In the genomic region with DNA sequence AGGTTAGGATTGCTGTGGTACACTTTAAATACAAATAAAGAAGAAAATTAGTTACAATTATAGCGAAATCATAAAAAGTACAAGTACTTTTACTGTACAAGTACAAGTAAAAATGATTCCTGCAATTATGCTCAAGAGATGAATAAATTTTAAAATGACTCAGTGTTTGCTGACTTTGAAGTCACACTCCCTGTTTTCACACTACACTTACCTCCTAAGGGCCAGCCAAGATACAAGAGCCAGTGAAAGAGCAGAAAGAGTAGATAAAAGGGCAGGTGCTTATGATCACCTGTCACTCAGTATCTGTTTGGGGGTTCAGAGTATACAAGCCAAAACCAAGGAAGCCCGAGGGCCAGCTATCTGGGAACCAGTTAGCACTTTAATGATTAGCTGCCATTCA, we compare ENCODE assay signal across 25 cellular contexts. TPM values are rescaled to one million over a fixed set of nuclear protein-coding genes. Genes with fewer than 3 reads are reported as not detected.
"Had no signal": no experiment of that assay in that cellular context is flagged by ENCODE, and none has a peak within 500 bp of the region (broad histone marks: within the 10 kb centered on the region; RNA-seq: fewer than 3 reads in every experiment).

No MANE protein-coding gene starts in this region.

- H3K9me3 Mint-ChIP-seq: activated T-helper 1 cell treated with anti-CD3 and anti-CD28 coated beads, Interleukin-12 subunit alpha, Interleukin-12 subunit beta, Interleukin-2, Interleukin-4 antibody, amounts not matched to agents 30 ng/mL and 10 ng/mL and 1 ng/mL, durations not matched to agents 14 hours and 24 hours and 36 hours; dendritic cell treated with granulocyte-macrophage colony-stimulating factor and Interleukin-4, amounts not matched to agents 40 ng/mL and 50 ng/mL, for 4 days; nephron had no signal

- H3K4me1 ChIP-seq: adrenal gland, breast epithelium, lower lobe of right lung, testis had no signal

- H3K4me3 Mint-ChIP-seq: activated T-helper 1 cell treated with anti-CD3 and anti-CD28 coated beads, Interleukin-12 subunit alpha, Interleukin-12 subunit beta, Interleukin-2, Interleukin-4 antibody, amounts not matched to agents 30 ng/mL and 10 ng/mL and 1 ng/mL, durations not matched to agents 14 hours and 24 hours and 36 hours; dendritic cell treated with granulocyte-macrophage colony-stimulating factor and Interleukin-4, amounts not matched to agents 40 ng/mL and 50 ng/mL, for 4 days; mesothelial cell of epicardium; nephron; stimulated activated naive CD8-positive, alpha-beta T cell treated with anti-CD3 and anti-CD28 coated beads, Interleukin-15, amount 100 ng/mL, for 72 hours; type B pancreatic cell had no signal

- H3K9me3 ChIP-seq: adrenal gland, breast epithelium, lower lobe of right lung, testis had no signal

- H3K4me3 ChIP-seq: adrenal gland, breast epithelium, hepatocyte, lower lobe of right lung, smooth muscle cell, testis had no signal

- H3K36me3 ChIP-seq: adrenal gland, breast epithelium, lower lobe of right lung, WERI-Rb-1 had no signal

- H3K36me3 Mint-ChIP-seq: activated naive CD4-positive, alpha-beta T cell treated with anti-CD3 and anti-CD28 coated beads, Interleukin-2, amount 50 U/mL, for 72 hours; mesothelial cell of epicardium had no signal

- ATAC-seq: activated naive CD4-positive, alpha-beta T cell treated with anti-CD3 and anti-CD28 coated beads, Interleukin-2, amount 50 U/mL, for 72 hours; left colon; sciatic nerve; stimulated activated naive CD8-positive, alpha-beta T cell treated with anti-CD3 and anti-CD28 coated beads, Interleukin-15, amount 100 ng/mL, for 72 hours had no signal

- H3K27me3 Mint-ChIP-seq: dendritic cell treated with granulocyte-macrophage colony-stimulating factor and Interleukin-4, amounts not matched to agents 40 ng/mL and 50 ng/mL, for 4 days; stimulated activated naive CD8-positive, alpha-beta T cell treated with anti-CD3 and anti-CD28 coated beads, Interleukin-15, amount 100 ng/mL, for 72 hours had no signal

- H3K27ac Mint-ChIP-seq: activated naive CD4-positive, alpha-beta T cell treated with anti-CD3 and anti-CD28 coated beads, Interleukin-2, amount 50 U/mL, for 72 hours; activated T-helper 1 cell treated with anti-CD3 and anti-CD28 coated beads, Interleukin-12 subunit alpha, Interleukin-12 subunit beta, Interleukin-2, Interleukin-4 antibody, amounts not matched to agents 30 ng/mL and 10 ng/mL and 1 ng/mL, durations not matched to agents 14 hours and 24 hours and 36 hours; dendritic cell treated with granulocyte-macrophage colony-stimulating factor and Interleukin-4, amounts not matched to agents 40 ng/mL and 50 ng/mL, for 4 days; mesothelial cell of epicardium; nephron; stimulated activated naive CD8-positive, alpha-beta T cell treated with anti-CD3 and anti-CD28 coated beads, Interleukin-15, amount 100 ng/mL, for 72 hours; type B pancreatic cell had no signal

- H3K4me1 Mint-ChIP-seq: stimulated activated naive CD8-positive, alpha-beta T cell treated with anti-CD3 and anti-CD28 coated beads, Interleukin-15, amount 100 ng/mL, for 72 hours had no signal

- H3K27me3 ChIP-seq: adrenal gland, breast epithelium, hepatocyte, testis had no signal

- H3K27ac ChIP-seq: adrenal gland, breast epithelium, hepatocyte, lower lobe of right lung, testis, WERI-Rb-1 had no signal

- DNase-seq: activated CD4-positive, alpha-beta T cell treated with anti-CD3 and anti-CD28 coated beads for 1 hour; activated CD4-positive, alpha-beta T cell treated with anti-CD3 and anti-CD28 coated beads, Interleukin-2, amount 50 U/mL, for 4 hours; activated gamma-delta T cell treated with Interleukin-2 at 50 U/mL for 16 hours; adrenal gland; effector CD8-positive, alpha-beta T cell; foreskin fibroblast; left colon; lower lobe of right lung; nucleus accumbens; stimulated activated CD4-positive, alpha-beta T cell treated with anti-CD3 and anti-CD28 coated beads, Interleukin-4, amount 100 ng/mL, for 1 hour; stimulated activated naive CD8-positive, alpha-beta T cell treated with anti-CD3 and anti-CD28 coated beads, Interleukin-15, amount 100 ng/mL, for 72 hours; testis; WERI-Rb-1 had no signal

RNA-seq across cellular contexts. Expression of a gene that starts 41.0 kb away (rescaled TPM):
- total RNA-seq: activated CD8-positive, alpha-beta memory T cell treated with anti-CD3 and anti-CD28 coated beads for 36 hours; activated naive CD4-positive, alpha-beta T cell treated with anti-CD3 and anti-CD28 coated beads, Interleukin-2, amount 50 U/mL, for 72 hours; activated T-helper 1 cell treated with anti-CD3 and anti-CD28 coated beads, Interleukin-12 subunit alpha, Interleukin-12 subunit beta, Interleukin-2, Interleukin-4 antibody, amounts not matched to agents 30 ng/mL and 10 ng/mL and 1 ng/mL, durations not matched to agents 14 hours and 24 hours and 36 hours; T-helper 2 cell treated with Interferon-gamma antibody and Interleukin-4, amounts not matched to agents 100 ng/mL and 5 ng/mL, for 36 hours had no signal
